Comparison of ENCODE assay signal across 12 cellular contexts in the genomic region with DNA sequence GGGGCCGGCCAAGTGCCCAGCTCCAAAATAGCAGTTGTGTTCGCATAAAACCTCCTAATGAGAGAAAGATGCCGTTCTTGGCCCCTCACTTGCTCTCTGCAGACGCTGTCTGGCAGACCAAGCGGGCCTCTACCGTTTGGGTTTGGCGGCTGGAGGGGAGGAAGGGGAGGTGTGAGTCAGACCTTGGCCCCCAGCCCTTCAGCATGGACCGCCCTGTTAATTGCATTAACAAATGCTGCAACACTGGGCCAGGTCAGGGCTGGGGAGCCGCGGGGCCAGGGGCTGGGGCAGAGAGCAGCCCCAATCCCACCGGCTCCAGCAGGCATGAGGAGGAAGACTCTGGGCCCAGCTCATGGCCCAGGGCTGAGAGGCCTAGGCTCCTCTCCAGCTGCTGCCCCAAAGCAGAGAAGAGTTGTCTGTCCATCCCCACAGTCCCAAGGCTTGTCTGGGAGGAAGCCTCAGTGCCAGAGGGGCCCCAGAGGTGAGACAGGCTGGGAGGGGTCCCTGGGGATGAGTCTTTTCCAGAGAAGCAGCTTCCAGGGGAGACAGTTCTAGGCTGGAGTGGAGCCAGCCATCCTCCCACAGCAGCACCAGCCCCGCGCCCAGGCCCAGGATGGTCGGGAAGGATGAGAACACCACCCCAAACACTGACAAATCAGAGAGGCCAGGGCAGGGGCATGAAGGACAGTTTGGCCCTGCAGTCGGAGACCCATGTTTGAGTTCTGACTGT. TPM values are rescaled to one million over a fixed set of nuclear protein-coding genes. Genes with fewer than 3 reads are reported as not detected.
A peak's percentile ranks its signal among the peaks of the same experiment; 100 is the strongest.
DNase-seq lines count a peak whose midpoint lies in the region; ATAC-seq and TF ChIP-seq lines count a peak whose summit lies in the region.
"Had no signal": no experiment of that assay in that cellular context is flagged by ENCODE, and none has a peak within 500 bp of the region (broad histone marks: within the 10 kb centered on the region; RNA-seq: fewer than 3 reads in every experiment).

No MANE protein-coding gene starts in this region.

- intact Hi-C loops in tibial artery (cut with DNase I; ENCODE audit: low total_unique reads): no loop called here

- peak; percentile 82 for DNase-seq in NCI-H446 treated with DMSO at 0.1 percent for 48 hours (lab: John Stamatoyannopoulos, UW)
- DNase-seq in lung microvascular endothelial cell (ENCODE audit: low read depth in 2 of 2): peak; percentile 70 to 73
- peak; percentile 74 to 86 for DNase-seq in tibial artery
- DNase-seq in activated effector memory CD4-positive, alpha-beta T cell treated with Interleukin-2 at 50 U/mL for 16 hours: no peak
- DNase-seq in HAP-1 (ENCODE audit: low spot score in 2 of 2): no peak
- DNase-seq in GM20000 (ENCODE audit: low spot score): no peak
- DNase-seq: adrenal gland, DMS53, GOT3, NCI-H526 treated with DMSO at 0.1 percent for 48 hours had no signal

- peaks cover 8 to 95% (median 63%) of the 10 kb centered on the region in 4 donors for H3K4me1 ChIP-seq in tibial artery
- no peaks in the 10 kb centered on the region for H3K4me1 ChIP-seq in HAP-1

- H3K9me3 ChIP-seq in tibial artery (no peaks in the 10 kb centered on the region), HAP-1 (no peaks in the 10 kb centered on the region)
- H3K9me3 ChIP-seq: adrenal gland had no signal

- no peak overlapping the region for H3K4me3 ChIP-seq in tibial artery
- no peak overlapping the region for H3K4me3 ChIP-seq in HAP-1
- H3K4me3 ChIP-seq: adrenal gland had no signal

- peak overlapping the region; percentile 82 for H3K27ac ChIP-seq in tibial artery

- peaks cover 0 to 3% (median 0%) of the 10 kb centered on the region in 3 donors for H3K36me3 ChIP-seq in tibial artery
- H3K36me3 ChIP-seq in HAP-1 (replicated peaks): no peaks in the 10 kb centered on the region
- H3K36me3 ChIP-seq: adrenal gland had no signal

- in situ Hi-C loops in HAP-1 (cut with MboI; ENCODE audit: low sequenced_read_pairs): no loop called here

- TF ChIP-seq CTCF in tibial artery (IDR thresholded peaks at IDR 0.05) (no peak), GM20000 (IDR thresholded peaks at IDR 0.05; ENCODE audit: extremely low read depth, missing control alignments) (no peak)

- ATAC-seq in esophagus mucosa: peak; percentile 31
- ATAC-seq in GM21447 (IDR thresholded peaks at IDR 0.05; ENCODE audit: unreplicated experiment): no peak

- H3K27me3 ChIP-seq in tibial artery (no peaks in the 10 kb centered on the region), HAP-1 (ENCODE audit: low read depth) (no peaks in the 10 kb centered on the region)
- H3K27me3 ChIP-seq: adrenal gland had no signal

RNA-seq across cellular contexts. Expression of gene LTBP2, which starts 16.9 kb away (rescaled TPM):
- total RNA-seq in esophagus mucosa (14.4 TPM), lung microvascular endothelial cell (6.2 and 44.9 TPM in 2 replicates)

Comparison
In these comparisons a context has a peak if more than half of its experiments do, and no peak if none do; other contexts are left out.
1. DNase-seq: peak in NCI-H446 treated with DMSO at 0.1 percent for 48 hours (single experiment), lung microvascular endothelial cell (2 of 2) and tibial artery (2 of 2); none in activated effector memory CD4-positive, alpha-beta T cell treated with Interleukin-2 at 50 U/mL for 16 hours (single experiment), HAP-1 (0 of 2) and GM20000 (single experiment).